8 cellular contexts compared by ENCODE assay signal in genomic region chr12:57756406-57757341, GRCh38. TPM values are rescaled to one million over a fixed set of nuclear protein-coding genes. Genes with fewer than 3 reads are reported as not detected.
DNase-seq lines count a peak whose midpoint lies in the region; FAIRE-seq and TF ChIP-seq lines count a peak whose summit lies in the region.

No MANE protein-coding gene starts in this region.

- no peak overlapping the region for H2BK15ac ChIP-seq in H1 (ENCODE audit: low read length)

- H4K5ac ChIP-seq in H1 (ENCODE audit: insufficient read length, low read depth, low read length) = no peak overlapping the region

- peak overlapping the region; percentile 82 to 99 for H3K4me2 ChIP-seq in H1 (ENCODE audit: insufficient read depth in 1 of 2, low read depth in 2 of 2, low read length in 2 of 2)

- no peak overlapping the region for H3K27ac ChIP-seq in H1 (ENCODE audit: low read depth, low read length)
- H3K27ac ChIP-seq in neutrophil = peak overlapping the region; percentile 23

- H4K91ac ChIP-seq in H1 (replicated peaks; ENCODE audit: insufficient read length, low read length) = no peak overlapping the region

- no peak overlapping the region for H3K18ac ChIP-seq in H1 (ENCODE audit: extremely low read depth, low read length)

- no peak overlapping the region for H3K9ac ChIP-seq in H1 (replicated peaks in 1 of 4; ENCODE audit: extremely low read depth in 1 of 4, low read depth in 3 of 4, low read length in 3 of 4)

- H3K4me3 ChIP-seq in H1 (ENCODE audit: extremely low read depth in 1 of 4, insufficient read depth in 2 of 4, low read depth in 3 of 4, low read length in 4 of 4) (peak overlapping the region in 2 of 4 experiments; percentile 82 to 96; a peak in 5 of 8 replicates), neutrophil (ENCODE audit: low read depth in 1 of 2, low read length in 1 of 2) (peak overlapping the region; percentile 52 to 66)

- no peak overlapping the region for H2BK5ac ChIP-seq in H1 (ENCODE audit: low read depth, low read length)

- POLR2A ChIA-PET in H1 (lab: Charles Lee; ENCODE audit: partially characterized antibody) = interaction anchor here (0.9 to 3.3 kb wide), 9 partner anchors 8 to 236 kb away, joined by 3 to 25 read pairs (median 5); partner anchors contain the start of genes CYP27B1, DDIT3, EEF1AKMT3 and METTL1

- peaks cover 3 to 15% of the 10 kb centered on the region in 2 experiments for H4K20me1 ChIP-seq in H1 (replicated peaks in 1 of 2; ENCODE audit: control insufficient read depth in 1 of 2, insufficient read depth in 2 of 2, low read length in 2 of 2)

- H2BK20ac ChIP-seq in H1 (ENCODE audit: low read length) = no peak overlapping the region

- no peak overlapping the region for H3K56ac ChIP-seq in H1 (replicated peaks; ENCODE audit: insufficient read length, low read depth, low read length)

- DNase-seq in SHP77 (lab: John Stamatoyannopoulos, UW) = peak; percentile 24 to 27
- DNase-seq in SHP77 treated with DMSO at 0.1 percent for 48 hours (lab: John Stamatoyannopoulos, UW) = no peak
- DNase-seq in NAMALWA (ENCODE audit: low spot score) = peak; percentile 82
- DNase-seq in activated CD4-positive, alpha-beta T cell treated with anti-CD3 and anti-CD28 coated beads, Interleukin-2, amount 50 U/mL, for 48 hours = peak; percentile 74 to 82
- peak in 1 of 2 experiments; percentile 88 for DNase-seq in H1 (ENCODE audit: low read depth in 1 of 2, low spot score in 2 of 2)
- DNase-seq in dedifferentiated amniotic fluid mesenchymal stem cell (ENCODE audit: extremely low spot score) = no peak
- no peak for DNase-seq in NCI-H2107 treated with DMSO at 0.1 percent for 48 hours (lab: John Stamatoyannopoulos, UW; ENCODE audit: unreplicated experiment)

- no peak overlapping the region for H3K14ac ChIP-seq in H1 (ENCODE audit: insufficient read length)

- H2BK12ac ChIP-seq in H1 (ENCODE audit: low read depth, low read length) = no peak overlapping the region

- TF ChIP-seq RAD21 in H1 (IDR thresholded peaks at IDR 0.05 in 1 of 2, conservative IDR thresholded peaks at IDR 0.05 in 1 of 2; ENCODE audit: low read depth in 2 of 2, low read length in 2 of 2) = peak; percentile 33 to 54; a peak in 3 of 4 replicates

- no peak overlapping the region for H2AK5ac ChIP-seq in H1 (ENCODE audit: low read depth, low read length)

- no peak overlapping the region for H3K4ac ChIP-seq in H1 (replicated peaks; ENCODE audit: insufficient read length, low read depth, low read length)

- H2AFZ ChIP-seq in H1 (ENCODE audit: low read length) = no peak overlapping the region

- no peak for FAIRE-seq in H1 (lab: Jason Lieb, UNC)

- H3K79me1 ChIP-seq in H1 (ENCODE audit: low read depth, low read length) = peaks cover under 1% of the 10 kb centered on the region; the same call in 1 of the 2 replicates

- H3K27me3 ChIP-seq in H1 (replicated peaks in 1 of 4; ENCODE audit: control insufficient read depth in 3 of 4, extremely low read depth in 1 of 4, insufficient read depth in 3 of 4, low read length in 3 of 4) (peaks cover 8 to 33% (median 26%) of the 10 kb centered on the region in 4 experiments), neutrophil (peaks cover 51% of the 10 kb centered on the region)

- peaks cover 0 to 4% (median 0%) of the 10 kb centered on the region in 4 experiments; a peak in 2 of 8 replicates for H3K36me3 ChIP-seq in H1 (ENCODE audit: control insufficient read depth in 2 of 4, insufficient read depth in 4 of 4, low read length in 3 of 4)
- no peaks in the 10 kb centered on the region for H3K36me3 ChIP-seq in neutrophil

- 17% methylated on average over 22 of the region's 22 CpGs; no CpG with 5 or more reads in 1 of the 2 experiments for WGBS in H1 (ENCODE audit: extremely low coverage in 1 of 2, insufficient coverage in 1 of 2, insufficient read length in 1 of 2, insufficient replicate concordance in 2 of 2, low coverage in 1 of 2, low lambda C conversion rate in 2 of 2, missing lambda C conversion rate in 1 of 2), 2 experiments

- TF ChIP-seq POLR2A in H1 (IDR thresholded peaks at IDR 0.05; ENCODE audit: control extremely low read depth in 1 of 2, low read depth in 2 of 2, low read length in 2 of 2) = no peak

- no peak overlapping the region for H2BK120ac ChIP-seq in H1 (replicated peaks; ENCODE audit: low read depth, low read length)

- H3K23ac ChIP-seq in H1 (ENCODE audit: insufficient read length) = no peak overlapping the region

- H3K9me3 ChIP-seq in H1 (ENCODE audit: insufficient read depth in 2 of 2, low read depth in 1 of 2, low read length in 1 of 2) = no peaks in the 10 kb centered on the region
- H3K9me3 ChIP-seq in neutrophil = no peaks in the 10 kb centered on the region

- H3K79me2 ChIP-seq in H1 (ENCODE audit: control insufficient read depth in 1 of 2, insufficient read depth in 2 of 2, low read length in 2 of 2) = peaks cover 0 to 4% of the 10 kb centered on the region in 2 experiments; a peak in 2 of 4 replicates

- peak; percentile 83 to 98 (median 97) for TF ChIP-seq CTCF in H1 (IDR thresholded peaks at IDR 0.05; ENCODE audit: control extremely low read depth in 1 of 3, insufficient read depth in 1 of 3, low read depth in 1 of 3, low read length in 3 of 3)
- peak; percentile 53 for TF ChIP-seq CTCF in neutrophil (IDR thresholded peaks at IDR 0.05)

- H4K8ac ChIP-seq in H1 (ENCODE audit: extremely low read depth, insufficient read depth, low read length) = no peak overlapping the region

- CTCF ChIA-PET in H1 (lab: Charles Lee; ENCODE audit: partially characterized antibody) = interaction anchor here (0.6 to 2.2 kb wide), 35 partner anchors 8 to 818 kb away, joined by 3 to 40 read pairs (median 4); partner anchors contain the start of genes ATP23, AVIL, B4GALNT1 and CYP27B1

- H3K4me1 ChIP-seq in H1 (replicated peaks in 1 of 4; ENCODE audit: control insufficient read depth in 3 of 4, insufficient read depth in 4 of 4, low read length in 3 of 4) = peaks cover 0 to 21% (median 7%) of the 10 kb centered on the region in 4 experiments; a peak in 6 of 7 replicates
- H3K4me1 ChIP-seq in neutrophil (ENCODE audit: control insufficient read depth in 1 of 2, insufficient read depth in 1 of 2, low read depth in 1 of 2, low read length in 1 of 2) = peaks cover 32 to 38% of the 10 kb centered on the region in 2 experiments

- no peak for TF ChIP-seq EP300 in H1 (IDR thresholded peaks at IDR 0.05; ENCODE audit: borderline replicate concordance in 1 of 2, low read depth in 2 of 2, low read length in 2 of 2)

- H3K23me2 ChIP-seq in H1 (ENCODE audit: low read depth, low read length) = peaks cover 10% of the 10 kb centered on the region

RNA-seq across cellular contexts. Expression of gene MARCHF9, which starts 1.8 kb away (rescaled TPM):
- total RNA-seq in H1 (2021; fragmentation: NEBNext Ultra II Directional; extraction: Animal tissue kit (Norgen Biotek cat#: 25700)) = 6.1 and 6.4 TPM in 2 replicates
- 6.6 and 7.8 TPM in 2 replicates for polyA plus RNA-seq in H1 (2011; rRNA removed)
- polyA plus RNA-seq in H1 (2011; cell fraction: cytosol; rRNA removed) = 7.0 TPM
- 13.3 TPM for polyA plus RNA-seq in H1 (2011; cell fraction: nucleus; rRNA removed)
- polyA plus RNA-seq in H1 (2012, experiment 1 of 2) = 4.7 to 8.7 TPM (median 8.1 TPM) in 4 replicates
- polyA plus RNA-seq in H1 (2012, experiment 2 of 2) = 8.9 TPM
- polyA plus RNA-seq in H1 (2013, experiment 1 of 2) = 4.9 TPM
- polyA plus RNA-seq in H1 (2013, experiment 2 of 2) = 4.5 TPM
- 5.9 and 6.2 TPM in 2 replicates for polyA minus RNA-seq in H1 (2011; rRNA and poly(A)+ RNA removed)
- 3.5 TPM for polyA minus RNA-seq in H1 (2011; cell fraction: cytosol; rRNA and poly(A)+ RNA removed)
- polyA minus RNA-seq in H1 (2011; cell fraction: nucleus; rRNA and poly(A)+ RNA removed) = 4.1 TPM

RNA-seq across cellular contexts. Expression of gene CDK4, which starts 4.6 kb away (rescaled TPM):
- total RNA-seq in H1 (2021; fragmentation: NEBNext Ultra II Directional; extraction: Animal tissue kit (Norgen Biotek cat#: 25700)) = 174 and 180 TPM in 2 replicates
- polyA plus RNA-seq in H1 (2011; rRNA removed) = 311 and 368 TPM in 2 replicates
- 368 TPM for polyA plus RNA-seq in H1 (2011; cell fraction: cytosol; rRNA removed)
- polyA plus RNA-seq in H1 (2011; cell fraction: nucleus; rRNA removed) = 288 TPM
- polyA plus RNA-seq in H1 (2012, experiment 1 of 2) = 210 to 260 TPM (median 226 TPM) in 4 replicates
- polyA plus RNA-seq in H1 (2012, experiment 2 of 2) = 272 TPM
- 111 TPM for polyA plus RNA-seq in H1 (2013, experiment 1 of 2)
- 105 TPM for polyA plus RNA-seq in H1 (2013, experiment 2 of 2)
- 218 and 329 TPM in 2 replicates for polyA minus RNA-seq in H1 (2011; rRNA and poly(A)+ RNA removed)
- polyA minus RNA-seq in H1 (2011; cell fraction: cytosol; rRNA and poly(A)+ RNA removed) = 110 TPM
- 99.0 TPM for polyA minus RNA-seq in H1 (2011; cell fraction: nucleus; rRNA and poly(A)+ RNA removed)

RNA-seq across cellular contexts. Expression of gene CYP27B1, which starts 10.2 kb away (rescaled TPM):
- total RNA-seq in H1 (2021; fragmentation: NEBNext Ultra II Directional; extraction: Animal tissue kit (Norgen Biotek cat#: 25700)) = 2.3 and 3.3 TPM in 2 replicates
- 2.6 and 2.9 TPM in 2 replicates for polyA plus RNA-seq in H1 (2011; rRNA removed)
- 2.5 TPM for polyA plus RNA-seq in H1 (2011; cell fraction: cytosol; rRNA removed)
- 6.3 TPM for polyA plus RNA-seq in H1 (2011; cell fraction: nucleus; rRNA removed)
- 1.9 to 2.5 TPM (median 2.3 TPM) in 4 replicates for polyA plus RNA-seq in H1 (2012, experiment 1 of 2)
- polyA plus RNA-seq in H1 (2012, experiment 2 of 2) = 1.9 TPM
- polyA plus RNA-seq in H1 (2013, experiment 1 of 2) = 1.4 TPM
- 1.2 TPM for polyA plus RNA-seq in H1 (2013, experiment 2 of 2)
- polyA minus RNA-seq in H1 (2011; rRNA and poly(A)+ RNA removed) = 2.0 and 2.1 TPM in 2 replicates
- polyA minus RNA-seq in H1 (2011; cell fraction: cytosol; rRNA and poly(A)+ RNA removed) = 4.8 TPM
- polyA minus RNA-seq in H1 (2011; cell fraction: nucleus; rRNA and poly(A)+ RNA removed) = 4.4 TPM

RNA-seq across cellular contexts. Expression of gene TSPAN31, which starts 11.8 kb away (rescaled TPM):
- 15.2 and 15.8 TPM in 2 replicates for total RNA-seq in H1 (2021; fragmentation: NEBNext Ultra II Directional; extraction: Animal tissue kit (Norgen Biotek cat#: 25700))
- 23.3 and 31.4 TPM in 2 replicates for polyA plus RNA-seq in H1 (2011; rRNA removed)
- 22.7 TPM for polyA plus RNA-seq in H1 (2011; cell fraction: cytosol; rRNA removed)
- polyA plus RNA-seq in H1 (2011; cell fraction: nucleus; rRNA removed) = 12.1 TPM
- 14.1 to 22.6 TPM (median 19.5 TPM) in 4 replicates for polyA plus RNA-seq in H1 (2012, experiment 1 of 2)
- polyA plus RNA-seq in H1 (2012, experiment 2 of 2) = 20.3 TPM
- 15.8 TPM for polyA plus RNA-seq in H1 (2013, experiment 1 of 2)
- 17.6 TPM for polyA plus RNA-seq in H1 (2013, experiment 2 of 2)
- 26.3 and 33.9 TPM in 2 replicates for polyA minus RNA-seq in H1 (2011; rRNA and poly(A)+ RNA removed)
- polyA minus RNA-seq in H1 (2011; cell fraction: cytosol; rRNA and poly(A)+ RNA removed) = 11.2 TPM
- 15.2 TPM for polyA minus RNA-seq in H1 (2011; cell fraction: nucleus; rRNA and poly(A)+ RNA removed)

RNA-seq across cellular contexts. Expression of gene METTL1, which starts 15.2 kb away (rescaled TPM):
- total RNA-seq in H1 (2021; fragmentation: NEBNext Ultra II Directional; extraction: Animal tissue kit (Norgen Biotek cat#: 25700)) = 41.9 and 46.0 TPM in 2 replicates
- 37.9 and 40.5 TPM in 2 replicates for polyA plus RNA-seq in H1 (2011; rRNA removed)
- 40.3 TPM for polyA plus RNA-seq in H1 (2011; cell fraction: cytosol; rRNA removed)
- polyA plus RNA-seq in H1 (2011; cell fraction: nucleus; rRNA removed) = 64.0 TPM
- polyA plus RNA-seq in H1 (2012, experiment 1 of 2) = 43.4 to 54.7 TPM (median 44.5 TPM) in 4 replicates
- 25.7 TPM for polyA plus RNA-seq in H1 (2012, experiment 2 of 2)
- 21.5 TPM for polyA plus RNA-seq in H1 (2013, experiment 1 of 2)
- 20.7 TPM for polyA plus RNA-seq in H1 (2013, experiment 2 of 2)
- polyA minus RNA-seq in H1 (2011; rRNA and poly(A)+ RNA removed) = 43.2 and 49.7 TPM in 2 replicates
- polyA minus RNA-seq in H1 (2011; cell fraction: cytosol; rRNA and poly(A)+ RNA removed) = 20.9 TPM
- 42.7 TPM for polyA minus RNA-seq in H1 (2011; cell fraction: nucleus; rRNA and poly(A)+ RNA removed)

Comparison
In these comparisons a context has a peak if more than half of its experiments do, and no peak if none do; other contexts are left out.
1. DNase-seq: peak in SHP77 (2 of 2), NAMALWA (single experiment) and activated CD4-positive, alpha-beta T cell treated with anti-CD3 and anti-CD28 coated beads, Interleukin-2, amount 50 U/mL, for 48 hours (2 of 2); none in SHP77 treated with DMSO at 0.1 percent for 48 hours (single experiment), dedifferentiated amniotic fluid mesenchymal stem cell (single experiment) and NCI-H2107 treated with DMSO at 0.1 percent for 48 hours (single experiment).